Comparison of ENCODE assay signal across 1 cellular context in genomic region chr10:13161267-13162012, GRCh38.
TF ChIP-seq lines count a peak whose summit lies in the region.

TSS of gene MCM10 (plus strand) at chr10:13161558. CDS start at chr10:13164203, 2,645 bp downstream.

TF ChIP-seq in HepG2, 621 proteins besides CTCF, POLR2A, EP300 and RAD21 (continued from another document and continues in another):
- TF ChIP-seq ZNF639 (CRISPR knock-in tag; conservative IDR thresholded peaks at IDR 0.05), result no peak; the same call in 1 of the 2 replicates
- TF ChIP-seq GTF2F1 (IDR thresholded peaks at IDR 0.05; ENCODE audit: low read length), result no peak
- TF ChIP-seq ZBTB37 (CRISPR knock-in tag; IDR thresholded peaks at IDR 0.05), result no peak
- TF ChIP-seq GZF1 (CRISPR knock-in tag; IDR thresholded peaks at IDR 0.05), result no peak
- TF ChIP-seq IKZF5 (CRISPR knock-in tag; IDR thresholded peaks at IDR 0.05), result peak; percentile 56; the same call in 1 of the 2 replicates
- no peak for TF ChIP-seq ZSCAN12 (CRISPR knock-in tag; IDR thresholded peaks at IDR 0.05)
- TF ChIP-seq MXD1 (CRISPR knock-in tag; IDR thresholded peaks at IDR 0.05), result no peak
- no peak for TF ChIP-seq ZNF646 (CRISPR knock-in tag; IDR thresholded peaks at IDR 0.05)
- TF ChIP-seq POGZ (CRISPR knock-in tag; IDR thresholded peaks at IDR 0.05), result peak; percentile 76
- no peak for TF ChIP-seq ZBTB4 (CRISPR knock-in tag; IDR thresholded peaks at IDR 0.05; ENCODE audit: borderline replicate concordance)
- peak; percentile 9; the same call in 1 of the 2 replicates for TF ChIP-seq CEBPG (CRISPR knock-in tag; IDR thresholded peaks at IDR 0.05)
- no peak for TF ChIP-seq TOE1 (CRISPR knock-in tag; IDR thresholded peaks at IDR 0.05)
- no peak for TF ChIP-seq GATA4 (IDR thresholded peaks at IDR 0.05; ENCODE audit: borderline replicate concordance, low read depth)
- peak; percentile 77; the same call in 1 of the 2 replicates for TF ChIP-seq SMYD3 (CRISPR knock-in tag; IDR thresholded peaks at IDR 0.05)
- TF ChIP-seq ATM (IDR thresholded peaks at IDR 0.05; ENCODE audit: borderline replicate concordance), result no peak
- TF ChIP-seq SALL2 (CRISPR knock-in tag; IDR thresholded peaks at IDR 0.05), result peak; percentile 78
- peak; percentile 49; the same call in 1 of the 2 replicates for TF ChIP-seq DMAP1 (CRISPR knock-in tag; IDR thresholded peaks at IDR 0.05)
- no peak for TF ChIP-seq ZMAT3 (CRISPR knock-in tag; conservative IDR thresholded peaks at IDR 0.05)
- no peak for TF ChIP-seq PRMT3 (CRISPR knock-in tag; IDR thresholded peaks at IDR 0.05; ENCODE audit: borderline replicate concordance, low read depth)
- TF ChIP-seq REST (IDR thresholded peaks at IDR 0.05; ENCODE audit: borderline replicate concordance in 1 of 2, low read depth in 1 of 2, low read length in 2 of 2), result no peak
- TF ChIP-seq PCBP2 (optimal IDR thresholded peaks at IDR 0.05; ENCODE audit: low read depth, low read length, poor library complexity, severe bottlenecking), result no peak
- no peak for TF ChIP-seq ZBTB43 (CRISPR knock-in tag; conservative IDR thresholded peaks at IDR 0.05)
- no peak; the same call in 1 of the 2 replicates for TF ChIP-seq ZNF749 (CRISPR knock-in tag; IDR thresholded peaks at IDR 0.05; ENCODE audit: borderline replicate concordance)
- peak; percentile 59; the same call in 1 of the 2 replicates for TF ChIP-seq TARDBP (CRISPR knock-in tag; IDR thresholded peaks at IDR 0.05)
- no peak for TF ChIP-seq ZNF251 (CRISPR knock-in tag; IDR thresholded peaks at IDR 0.05)
- no peak for TF ChIP-seq SMAD1 (CRISPR knock-in tag; IDR thresholded peaks at IDR 0.05; ENCODE audit: borderline replicate concordance, low read depth)
- TF ChIP-seq BATF2 (CRISPR knock-in tag; IDR thresholded peaks at IDR 0.05), result no peak
- peak; percentile 61 for TF ChIP-seq GATAD2A (CRISPR knock-in tag; IDR thresholded peaks at IDR 0.05)
